8 cellular contexts compared by ENCODE assay signal in genomic region chr10:3467052-3467906, GRCh38.
DNase-seq lines count a peak whose midpoint lies in the region; ATAC-seq, FAIRE-seq and TF ChIP-seq lines count a peak whose summit lies in the region.

No MANE protein-coding gene starts in this region.

- POLR2A ChIA-PET in H1 (lab: Charles Lee; ENCODE audit: partially characterized antibody), result no interaction called here

- H3K36me3 ChIP-seq in H1 (ENCODE audit: control insufficient read depth in 2 of 4, insufficient read depth in 4 of 4, low read length in 3 of 4) (no peaks in the 10 kb centered on the region), mucosa of stomach (ENCODE audit: control insufficient read depth, insufficient read depth, low read length) (no peaks in the 10 kb centered on the region)

- peak; percentile 14 to 40; a peak in 2 of 4 replicates for TF ChIP-seq RAD21 in H1 (IDR thresholded peaks at IDR 0.05 in 1 of 2, conservative IDR thresholded peaks at IDR 0.05 in 1 of 2; ENCODE audit: low read depth in 2 of 2, low read length in 2 of 2)

- H3K56ac ChIP-seq in H1 (replicated peaks; ENCODE audit: insufficient read length, low read depth, low read length), result no peak overlapping the region

- H2BK120ac ChIP-seq in H1 (replicated peaks; ENCODE audit: low read depth, low read length), result no peak overlapping the region

- peak overlapping the region; percentile 80; the same call in 1 of the 2 replicates for H2AFZ ChIP-seq in H1 (ENCODE audit: low read length)

- no peak overlapping the region; a peak in 1 of 4 replicates for H3K4me2 ChIP-seq in H1 (ENCODE audit: insufficient read depth in 1 of 2, low read depth in 2 of 2, low read length in 2 of 2)

- H3K4me3 ChIP-seq in H1 (ENCODE audit: extremely low read depth in 1 of 4, insufficient read depth in 2 of 4, low read depth in 3 of 4, low read length in 4 of 4) (no peak overlapping the region), mucosa of stomach (ENCODE audit: low read length) (no peak overlapping the region)

- CTCF ChIA-PET in H1 (lab: Charles Lee; ENCODE audit: partially characterized antibody), result interaction anchor here (0.7 to 1.5 kb wide), 4 partner anchors 10 to 267 kb away, joined by 3 to 5 read pairs (median 3); no protein-coding TSS in a partner anchor

- H3K9ac ChIP-seq in H1 (replicated peaks in 1 of 4; ENCODE audit: extremely low read depth in 1 of 4, low read depth in 3 of 4, low read length in 3 of 4) (no peak overlapping the region; a peak in 1 of 7 replicates), mucosa of stomach (ENCODE audit: low read length) (peak overlapping the region; percentile 54)

- no peaks in the 10 kb centered on the region for H3K27me3 ChIP-seq in H1 (replicated peaks in 1 of 4; ENCODE audit: control insufficient read depth in 3 of 4, extremely low read depth in 1 of 4, insufficient read depth in 3 of 4, low read length in 3 of 4)
- H3K27me3 ChIP-seq in mucosa of stomach (ENCODE audit: control insufficient read depth, insufficient read depth, low read length), result no peaks in the 10 kb centered on the region

- no peak overlapping the region for H3K4ac ChIP-seq in H1 (replicated peaks; ENCODE audit: insufficient read length, low read depth, low read length)

- no peak for ATAC-seq in GM19328 (IDR thresholded peaks at IDR 0.05; ENCODE audit: unreplicated experiment)

- H2BK5ac ChIP-seq in H1 (ENCODE audit: low read depth, low read length), result peak overlapping the region; percentile 29; the same call in 1 of the 2 replicates

- TF ChIP-seq POLR2A in H1 (IDR thresholded peaks at IDR 0.05; ENCODE audit: control extremely low read depth in 1 of 2, low read depth in 2 of 2, low read length in 2 of 2) (no peak), GM12892 (IDR thresholded peaks at IDR 0.05; ENCODE audit: low read depth, low read length) (no peak)

- H2BK15ac ChIP-seq in H1 (ENCODE audit: low read length), result no peak overlapping the region

- no peak overlapping the region for H3K27ac ChIP-seq in H1 (ENCODE audit: low read depth, low read length)

- no peak overlapping the region for H3K23ac ChIP-seq in H1 (ENCODE audit: insufficient read length)

- H3K4me1 ChIP-seq in H1 (replicated peaks in 1 of 4; ENCODE audit: control insufficient read depth in 3 of 4, insufficient read depth in 4 of 4, low read length in 3 of 4) (peaks cover 0 to 6% (median 2%) of the 10 kb centered on the region in 4 experiments; a peak in 3 of 7 replicates), mucosa of stomach (ENCODE audit: control insufficient read depth, insufficient read depth, low read length) (peaks cover 53% of the 10 kb centered on the region)

- H4K8ac ChIP-seq in H1 (ENCODE audit: extremely low read depth, insufficient read depth, low read length), result peak overlapping the region; percentile 88; the same call in 1 of the 2 replicates

- peak in 2 of 3 experiments; percentile 16 to 34; a peak in 3 of 4 replicates for TF ChIP-seq CTCF in H1 (IDR thresholded peaks at IDR 0.05; ENCODE audit: control extremely low read depth in 1 of 3, insufficient read depth in 1 of 3, low read depth in 1 of 3, low read length in 3 of 3)

- no peak overlapping the region for H3K14ac ChIP-seq in H1 (ENCODE audit: insufficient read length)

- DNase-seq in EL (peak; percentile 96), RKO (ENCODE audit: low spot score) (peak; percentile 82), H1 (ENCODE audit: low read depth in 1 of 2, low spot score in 2 of 2) (peak in 1 of 2 experiments; percentile 29), NCI-H1436 (lab: John Stamatoyannopoulos, UW) (no peak), GM19238 (ENCODE audit: insufficient read length, low spot score) (no peak), GM12892 (ENCODE audit: insufficient read length) (no peak)

- 85% methylated on average over 23 of the region's 23 CpGs; no CpG with 5 or more reads in 1 of the 2 experiments for WGBS in H1 (ENCODE audit: extremely low coverage in 1 of 2, insufficient coverage in 1 of 2, insufficient read length in 1 of 2, insufficient replicate concordance in 2 of 2, low coverage in 1 of 2, low lambda C conversion rate in 2 of 2, missing lambda C conversion rate in 1 of 2), 2 experiments

- H2AK5ac ChIP-seq in H1 (ENCODE audit: low read depth, low read length), result no peak overlapping the region

- peak overlapping the region; percentile 27; the same call in 1 of the 2 replicates for H2BK20ac ChIP-seq in H1 (ENCODE audit: low read length)

- FAIRE-seq in H1 (lab: Jason Lieb, UNC) (no peak), GM12892 (lab: Jason Lieb, UNC) (no peak)

- H2BK12ac ChIP-seq in H1 (ENCODE audit: low read depth, low read length), result peak overlapping the region; percentile 92

- no peaks in the 10 kb centered on the region for H4K20me1 ChIP-seq in H1 (replicated peaks in 1 of 2; ENCODE audit: control insufficient read depth in 1 of 2, insufficient read depth in 2 of 2, low read length in 2 of 2)

- TF ChIP-seq EP300 in H1 (IDR thresholded peaks at IDR 0.05; ENCODE audit: borderline replicate concordance in 1 of 2, low read depth in 2 of 2, low read length in 2 of 2), result no peak

- H3K23me2 ChIP-seq in H1 (ENCODE audit: low read depth, low read length), result no peaks in the 10 kb centered on the region

- no peak overlapping the region for H4K91ac ChIP-seq in H1 (replicated peaks; ENCODE audit: insufficient read length, low read length)

- no peak overlapping the region for H4K5ac ChIP-seq in H1 (ENCODE audit: insufficient read length, low read depth, low read length)

- peak overlapping the region; percentile 29; the same call in 1 of the 2 replicates for H3K18ac ChIP-seq in H1 (ENCODE audit: extremely low read depth, low read length)

- H3K9me3 ChIP-seq in H1 (ENCODE audit: insufficient read depth in 2 of 2, low read depth in 1 of 2, low read length in 1 of 2), result no peaks in the 10 kb centered on the region
- no peaks in the 10 kb centered on the region for H3K9me3 ChIP-seq in mucosa of stomach (ENCODE audit: control insufficient read depth, low read length)

- no peaks in the 10 kb centered on the region for H3K79me2 ChIP-seq in H1 (ENCODE audit: control insufficient read depth in 1 of 2, insufficient read depth in 2 of 2, low read length in 2 of 2)

- H3K79me1 ChIP-seq in H1 (ENCODE audit: low read depth, low read length), result no peaks in the 10 kb centered on the region; the same call in 1 of the 2 replicates

TF ChIP-seq in H1, 55 proteins besides CTCF, POLR2A, EP300 and RAD21:
- TF ChIP-seq GTF2F1 (IDR thresholded peaks at IDR 0.05; ENCODE audit: borderline replicate concordance, low read depth, low read length), result no peak
- TF ChIP-seq CEBPB (IDR thresholded peaks at IDR 0.05; ENCODE audit: low read depth, low read length), result no peak
- no peak for TF ChIP-seq KDM5A (IDR thresholded peaks at IDR 0.05; ENCODE audit: low read length)
- TF ChIP-seq KDM1A (IDR thresholded peaks at IDR 0.05; ENCODE audit: borderline replicate concordance, low read length), result no peak

Comparison
In these comparisons a context has a peak if more than half of its experiments do, and no peak if none do; other contexts are left out.
1. DNase-seq: peak in EL (single experiment) and RKO (single experiment); none in NCI-H1436 (single experiment), GM19238 (single experiment) and GM12892 (single experiment).